In the genomic region with DNA sequence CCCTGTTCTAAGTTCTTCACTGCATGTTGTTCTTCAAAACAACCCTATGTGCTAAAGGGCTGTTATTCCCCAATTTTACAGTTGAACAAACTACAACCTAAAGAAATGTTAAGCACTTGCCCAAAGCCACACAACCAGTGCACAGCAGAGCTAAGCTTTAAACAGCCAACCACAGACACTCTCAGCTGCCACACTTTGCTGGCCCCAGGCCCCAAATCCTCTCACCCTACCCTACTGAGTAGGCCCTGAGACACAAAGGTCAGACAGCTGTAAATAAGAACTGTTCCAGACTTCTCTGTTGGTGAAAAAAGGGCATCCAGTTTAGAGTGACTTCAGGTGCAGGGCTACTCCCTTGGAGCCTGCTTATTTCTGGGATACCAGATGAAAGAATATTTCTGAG, we compare ENCODE assay signal across 23 cellular contexts. TPM values are rescaled to one million over a fixed set of nuclear protein-coding genes. Genes with fewer than 3 reads are reported as not detected.
DNase-seq lines count a peak whose midpoint lies in the region; ATAC-seq, FAIRE-seq and TF ChIP-seq lines count a peak whose summit lies in the region.
"Had no signal": no experiment of that assay in that cellular context is flagged by ENCODE, and none has a peak within 500 bp of the region (broad histone marks: within the 10 kb centered on the region; RNA-seq: fewer than 3 reads in every experiment).

No MANE protein-coding gene starts in this region.

- no peak for TF ChIP-seq POLR2A in A549 (IDR thresholded peaks at IDR 0.05; ENCODE audit: low read length)

- H3K9me3 ChIP-seq in left ventricle myocardium inferior (replicated peaks) (no peaks in the 10 kb centered on the region), A549 (no peaks in the 10 kb centered on the region)
- H3K9me3 ChIP-seq: BE2C; BLaER1 treated with 17β-estradiol and CSF1 and Interleukin-3, amounts not matched to agents 10 nM and 100 nM had no signal

- TF ChIP-seq CTCF in left ventricle myocardium inferior (IDR thresholded peaks at IDR 0.05; ENCODE audit: borderline replicate concordance) (no peak), A549 (IDR thresholded peaks at IDR 0.05) (no peak)

- peak overlapping the region; percentile 93 for H3K27ac ChIP-seq in left ventricle myocardium inferior (replicated peaks)
- H3K27ac ChIP-seq in A549 = no peak overlapping the region
- H3K27ac ChIP-seq: 22Rv1; BLaER1 treated with 17β-estradiol and CSF1 and Interleukin-3, amounts not matched to agents 10 nM and 100 nM had no signal

- H3K4me3 ChIP-seq in left ventricle myocardium inferior (no peak overlapping the region), A549 (no peak overlapping the region)
- H3K4me3 ChIP-seq: BLaER1 treated with 17β-estradiol and CSF1 and Interleukin-3, amounts not matched to agents 10 nM and 100 nM; GM23338 had no signal

- ATAC-seq in Right ventricle myocardium superior (ENCODE audit: poor library complexity) = no peak
- ATAC-seq in A549 = no peak
- ATAC-seq: GM23338, HCT116 had no signal

- peaks cover 39% of the 10 kb centered on the region for H3K4me1 ChIP-seq in left ventricle myocardium inferior
- H3K4me1 ChIP-seq in A549 = peaks cover 3% of the 10 kb centered on the region; the same call in 1 of the 3 replicates

- peak; percentile 28 for FAIRE-seq in A549 (lab: Jason Lieb, UNC)
- FAIRE-seq: A204.1, D721Med, GM12891, GM18507 had no signal

- no peak for DNase-seq in left ventricle myocardium inferior
- DNase-seq in Right ventricle myocardium superior = no peak
- DNase-seq in A549 (ENCODE audit: low read depth in 1 of 2, low spot score in 1 of 2) = no peak
- DNase-seq in myocyte (ENCODE audit: low read depth) = peak; percentile 72
- DNase-seq in DMS79 (lab: John Stamatoyannopoulos, UW) = no peak
- DNase-seq in head of caudate nucleus = no peak
- DNase-seq: ACHN; AML-193; BE2C; CD4-positive, alpha-beta T cell; CD8-positive, alpha-beta memory T cell; DMS 273 treated with DMSO at 0.1 percent for 48 hours; DMS79 treated with DMSO at 0.1 percent for 48 hours; GF-D8; H9 had no signal

- no peak for TF ChIP-seq RAD21 in A549 (conservative IDR thresholded peaks at IDR 0.05 in 1 of 2, IDR thresholded peaks at IDR 0.05 in 1 of 2)

- H3K27me3 ChIP-seq in left ventricle myocardium inferior (ENCODE audit: low read depth) = no peaks in the 10 kb centered on the region
- H3K27me3 ChIP-seq: BE2C; BLaER1 treated with 17β-estradiol and CSF1 and Interleukin-3, amounts not matched to agents 10 nM and 100 nM had no signal

- H3K36me3 ChIP-seq in left ventricle myocardium inferior = no peaks in the 10 kb centered on the region
- H3K36me3 ChIP-seq: BE2C had no signal

- intact Hi-C loops in left ventricle myocardium inferior (cut with micrococcal nuclease) = no loop called here
- intact Hi-C loops in Right ventricle myocardium superior (cut with DNase I) = no loop called here
- intact Hi-C loops in head of caudate nucleus (cut with DNase I) = no loop called here

- H3K4me2 ChIP-seq in A549 = no peak overlapping the region
- H3K4me2 ChIP-seq: BLaER1 treated with 17β-estradiol and CSF1 and Interleukin-3, amounts not matched to agents 10 nM and 100 nM; GM23338 had no signal

- CTCF ChIA-PET in A549 (lab: Yijun Ruan, JAX) = interaction anchor here (0.5 to 21.9 kb wide), 6 partner anchors 7 to 92 kb away, joined by 3 to 324 read pairs (median 3); partner anchors contain the start of gene POU2F2

- no peak for TF ChIP-seq EP300 in A549 (IDR thresholded peaks at IDR 0.05)

- POLR2A ChIA-PET in A549 (lab: Yijun Ruan, JAX) = no interaction called here

TF ChIP-seq in A549, 52 proteins besides CTCF, POLR2A, EP300 and RAD21:
- TF ChIP-seq MAFK (IDR thresholded peaks at IDR 0.05; ENCODE audit: partially characterized antibody) = no peak
- no peak for TF ChIP-seq HDAC2 (IDR thresholded peaks at IDR 0.05)
- no peak for TF ChIP-seq HES2 (IDR thresholded peaks at IDR 0.05)
- no peak for TF ChIP-seq HOXB5 (CRISPR knock-in tag; IDR thresholded peaks at IDR 0.05)
- no peak for TF ChIP-seq TP53 (CRISPR knock-in tag; IDR thresholded peaks at IDR 0.05)
- no peak for TF ChIP-seq MYC (IDR thresholded peaks at IDR 0.05; ENCODE audit: borderline replicate concordance, low read length)
- no peak for TF ChIP-seq KDM5A (IDR thresholded peaks at IDR 0.05)
- no peak for TF ChIP-seq EHMT2 (IDR thresholded peaks at IDR 0.05; ENCODE audit: low read depth)
- no peak for TF ChIP-seq TFCP2L1 (CRISPR knock-in tag; IDR thresholded peaks at IDR 0.05)

RNA-seq across cellular contexts. Expression of gene GRIK5, which starts 30.0 kb away (rescaled TPM):
- total RNA-seq in left ventricle myocardium inferior (2.1 TPM), Right ventricle myocardium superior (4.0 TPM), myocyte (0.13 TPM in 1 of 2 replicates, not detected in the other)
- polyA plus RNA-seq in A549 (2011; rRNA removed) (0.22 and 0.42 TPM in 2 replicates), A549 (2017; fragmentation: RNase III; extraction: RNeasy Plus Mini Kit Qiagen cat#74134 plus additional on column Dnase treatment) (0.30 to 0.54 TPM (median 0.45 TPM) in 3 replicates)
- 0.26 and 0.32 TPM in 2 replicates for polyA plus RNA-seq in A549 (2012; cell fraction: cytosol; rRNA removed)
- polyA plus RNA-seq in A549 (2012; cell fraction: nucleus; rRNA removed) = 1.6 and 2.0 TPM in 2 replicates
- 0.12 and 0.34 TPM in 2 replicates for polyA minus RNA-seq in A549 (2011; rRNA and poly(A)+ RNA removed)
- polyA plus RNA-seq in myocyte (2012) = 0.20 TPM
- polyA plus RNA-seq: CD8-positive, alpha-beta memory T cell had no signal

RNA-seq across cellular contexts. Expression of gene ZNF574, which starts 35.9 kb away (rescaled TPM):
- total RNA-seq in left ventricle myocardium inferior (7.1 TPM), Right ventricle myocardium superior (8.4 TPM), myocyte (18.6 and 20.1 TPM in 2 replicates)
- polyA plus RNA-seq in A549 (2011; rRNA removed) (11.3 and 16.9 TPM in 2 replicates), A549 (2017; fragmentation: RNase III; extraction: RNeasy Plus Mini Kit Qiagen cat#74134 plus additional on column Dnase treatment) (20.9 to 21.8 TPM (median 21.1 TPM) in 3 replicates)
- polyA plus RNA-seq in A549 (2012; cell fraction: cytosol; rRNA removed) = 17.0 and 26.0 TPM in 2 replicates
- 31.8 and 49.4 TPM in 2 replicates for polyA plus RNA-seq in A549 (2012; cell fraction: nucleus; rRNA removed)
- polyA minus RNA-seq in A549 (2011; rRNA and poly(A)+ RNA removed) = 41.8 and 63.4 TPM in 2 replicates
- polyA plus RNA-seq in myocyte (2012) = 10.7 TPM

RNA-seq across cellular contexts. Expression of gene ATP1A3, which starts 46.0 kb away (rescaled TPM):
- 375 TPM for total RNA-seq in left ventricle myocardium inferior
- total RNA-seq in Right ventricle myocardium superior = 388 TPM
- polyA plus RNA-seq in A549 (2011; rRNA removed) = 0.67 and 0.69 TPM in 2 replicates
- polyA plus RNA-seq in A549 (2012; cell fraction: cytosol; rRNA removed) = 1.2 and 1.3 TPM in 2 replicates
- 2.9 and 3.8 TPM in 2 replicates for polyA plus RNA-seq in A549 (2012; cell fraction: nucleus; rRNA removed)
- polyA plus RNA-seq in A549 (2017; fragmentation: RNase III; extraction: RNeasy Plus Mini Kit Qiagen cat#74134 plus additional on column Dnase treatment) = 3.4 to 3.8 TPM (median 3.7 TPM) in 3 replicates
- polyA minus RNA-seq in A549 (2011; rRNA and poly(A)+ RNA removed) = 1.3 and 2.6 TPM in 2 replicates
- 0.26 and 0.56 TPM in 2 replicates for total RNA-seq in myocyte
- 4.4 TPM for polyA plus RNA-seq in myocyte (2012)

Comparison
In these comparisons a context has a peak if more than half of its experiments do, and no peak if none do; other contexts are left out.
1. RNA of gene ATP1A3, which starts 46.0 kb away (total RNA-seq): 388 TPM in Right ventricle myocardium superior (single experiment) and 375 TPM in left ventricle myocardium inferior (single experiment); 0.26 to 0.56 TPM in myocyte; every median in the first group is over 100 times any median in the second.